In the genomic region with DNA sequence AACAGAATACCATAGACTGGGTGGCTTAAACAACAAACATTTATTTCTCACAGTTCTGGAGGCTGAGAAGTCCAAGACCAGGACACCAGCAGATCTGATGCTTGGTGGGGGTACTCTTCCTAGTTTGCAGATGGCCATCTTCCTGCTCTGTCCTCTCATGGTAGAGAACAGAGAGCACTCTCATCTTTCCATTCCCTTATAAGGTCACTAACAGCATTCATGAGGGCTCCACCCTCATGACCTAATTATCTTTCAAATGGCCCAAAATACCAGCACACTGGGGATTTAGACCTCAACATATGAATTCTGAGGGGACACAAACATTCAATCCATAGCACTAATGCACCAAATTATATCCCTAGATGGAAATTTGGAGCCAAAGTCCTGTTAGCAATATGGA, we compare ENCODE assay signal across 30 cellular contexts.
"Had no signal": no experiment of that assay in that cellular context is flagged by ENCODE, and none has a peak within 500 bp of the region (broad histone marks: within the 10 kb centered on the region; RNA-seq: fewer than 3 reads in every experiment).

No MANE protein-coding gene starts in this region.

- H3K4me3 ChIP-seq: left ventricle myocardium inferior, lung, neural progenitor cell, ovary, skin epidermis, suprapubic skin, thoracic aorta, tibial artery, upper lobe of right lung had no signal

- H3K27ac Mint-ChIP-seq: mesothelial cell of epicardium; naive B cell; natural killer cell; nephron progenitor cell; neural progenitor cell; progenitor cell of endocrine pancreas; stimulated activated effector memory CD8-positive, alpha-beta T cell treated with anti-CD3 and anti-CD28 coated beads, Interleukin-12 subunit alpha, Interleukin-12 subunit beta, amount 100 ng/mL, for 72 hours; stimulated activated naive CD8-positive, alpha-beta T cell treated with anti-CD3 and anti-CD28 coated beads, Interleukin-15, Interleukin-2, amounts not matched to agents 100 ng/mL and 50 ng/mL, for 24 hours had no signal

- H3K27me3 Mint-ChIP-seq: naive B cell, progenitor cell of endocrine pancreas had no signal

- H3K9me3 Mint-ChIP-seq: natural killer cell; nephron progenitor cell; stimulated activated naive CD8-positive, alpha-beta T cell treated with anti-CD3 and anti-CD28 coated beads, Interleukin-15, Interleukin-2, amounts not matched to agents 100 ng/mL and 50 ng/mL, for 24 hours had no signal

- H3K4me1 ChIP-seq: suprapubic skin, tibial artery, upper lobe of right lung had no signal

- H3K4me2 ChIP-seq: neural progenitor cell had no signal

- DNase-seq: hippocampal formation; islet precursor cell; left ventricle myocardium inferior; mesendoderm; naive B cell; natural killer cell; nephron progenitor cell; occipital lobe; ovary; retina; right cardiac atrium; stimulated activated CD4-positive, alpha-beta T cell treated with anti-CD3 and anti-CD28 coated beads, Interleukin-12 subunit alpha, Interleukin-12 subunit beta, amount 100 ng/mL, for 4 hours; stimulated activated CD4-positive, alpha-beta T cell treated with anti-CD3 and anti-CD28 coated beads, Interleukin-15, amount 100 ng/mL, for 24 hours; stimulated activated CD4-positive, alpha-beta T cell treated with anti-CD3 and anti-CD28 coated beads, Interleukin-2, amount 100 ng/mL, for 24 hours; stimulated activated CD4-positive, alpha-beta T cell treated with anti-CD3 and anti-CD28 coated beads, Interleukin-4, amount 100 ng/mL, for 1 hour; stimulated activated naive CD4-positive, alpha-beta T cell; tibial artery; trophoblast cell; upper lobe of right lung had no signal

- H3K27me3 ChIP-seq: neural progenitor cell, ovary, upper lobe of right lung had no signal

- H3K4me3 Mint-ChIP-seq: mesothelial cell of epicardium; natural killer cell; nephron progenitor cell; neural progenitor cell; stimulated activated effector memory CD8-positive, alpha-beta T cell treated with anti-CD3 and anti-CD28 coated beads, Interleukin-12 subunit alpha, Interleukin-12 subunit beta, amount 100 ng/mL, for 72 hours; stimulated activated naive CD8-positive, alpha-beta T cell treated with anti-CD3 and anti-CD28 coated beads, Interleukin-15, Interleukin-2, amounts not matched to agents 100 ng/mL and 50 ng/mL, for 24 hours had no signal

- ATAC-seq: natural killer cell; right cardiac atrium; sciatic nerve; stimulated activated effector memory CD8-positive, alpha-beta T cell treated with anti-CD3 and anti-CD28 coated beads, Interleukin-12 subunit alpha, Interleukin-12 subunit beta, amount 100 ng/mL, for 72 hours; upper lobe of right lung had no signal

- H3K4me1 Mint-ChIP-seq: natural killer cell; stimulated activated effector memory CD8-positive, alpha-beta T cell treated with anti-CD3 and anti-CD28 coated beads, Interleukin-12 subunit alpha, Interleukin-12 subunit beta, amount 100 ng/mL, for 72 hours had no signal

- H3K9ac ChIP-seq: neural progenitor cell had no signal

- H3K36me3 ChIP-seq: left ventricle myocardium inferior, neural progenitor cell, neutrophil, ovary, suprapubic skin, thoracic aorta, tibial artery, upper lobe of right lung had no signal

- H3K27ac ChIP-seq: left ventricle myocardium inferior, neural progenitor cell, neutrophil, ovary, skin epidermis, suprapubic skin, thoracic aorta, tibial artery, upper lobe of right lung had no signal

- H2AFZ ChIP-seq: neural progenitor cell had no signal

- H3K36me3 Mint-ChIP-seq: mesothelial cell of epicardium; natural killer cell; stimulated activated effector memory CD8-positive, alpha-beta T cell treated with anti-CD3 and anti-CD28 coated beads, Interleukin-12 subunit alpha, Interleukin-12 subunit beta, amount 100 ng/mL, for 72 hours had no signal

- H3K9me3 ChIP-seq: neutrophil, ovary, suprapubic skin, thoracic aorta, upper lobe of right lung had no signal
